Comparison of ENCODE assay signal across 8 cellular contexts in the genomic region with DNA sequence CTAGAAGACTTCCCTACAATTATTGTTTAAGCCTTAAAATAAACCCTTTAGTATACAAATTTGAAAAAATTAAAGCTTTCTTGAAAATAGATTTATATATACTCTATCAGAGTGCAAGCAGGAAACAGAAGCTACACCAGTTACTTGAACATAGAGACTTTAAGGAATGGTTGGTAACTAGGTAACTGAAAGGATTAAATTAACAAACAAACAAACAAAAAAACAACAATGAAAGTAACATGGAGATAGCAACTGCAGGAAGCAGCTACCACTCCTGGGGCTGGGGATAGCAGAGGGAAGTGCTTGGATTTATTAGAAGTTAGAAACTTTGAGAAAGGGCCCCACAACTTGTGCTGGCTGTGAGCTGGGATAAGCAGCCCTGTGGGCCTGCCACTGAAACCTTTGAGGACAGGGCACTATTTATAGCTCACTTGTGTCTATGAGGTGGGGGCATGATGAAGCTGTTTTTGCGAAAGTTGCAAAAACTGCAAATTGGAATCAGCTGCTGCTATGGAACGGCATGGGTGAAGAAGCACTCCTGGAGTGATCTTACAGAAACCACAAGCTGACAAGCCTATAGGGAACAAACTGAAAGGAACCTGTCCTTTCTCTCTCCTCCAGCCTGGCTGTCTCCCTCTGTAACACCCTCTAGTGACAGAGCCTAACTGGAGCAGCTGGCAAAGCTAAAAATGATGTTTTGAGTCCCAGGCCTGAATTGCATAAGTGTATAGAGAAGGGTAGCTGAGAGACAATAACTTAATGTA.
DNase-seq lines count a peak whose midpoint lies in the region; ATAC-seq and TF ChIP-seq lines count a peak whose summit lies in the region.

No MANE protein-coding gene starts in this region.

- in situ Hi-C loops in Caki2 (cut with HindIII; ENCODE audit: low pct_unique_long_range_greater_than_20kb, low sequenced_read_pairs): no loop called here

- H3K4me3 ChIP-seq in SK-N-MC (peak overlapping the region; percentile 62), fibroblast of the aortic adventitia (ENCODE audit: low read depth, low read length) (no peak overlapping the region)

- ATAC-seq in HG03565 (IDR thresholded peaks at IDR 0.05; ENCODE audit: unreplicated experiment): peak; percentile 72

- H3K27ac ChIP-seq in SK-N-MC: peak overlapping the region; percentile 80

- no peaks in the 10 kb centered on the region for H3K9me3 ChIP-seq in SK-N-MC (ENCODE audit: low read depth, low read length)

- TF ChIP-seq CTCF in fibroblast of the aortic adventitia (IDR thresholded peaks at IDR 0.05; ENCODE audit: insufficient read depth, low read length): peak; percentile 63

- H3K36me3 ChIP-seq in SK-N-MC (ENCODE audit: insufficient read depth, low read length): no peaks in the 10 kb centered on the region

- DNase-seq in Caki2 (ENCODE audit: low read depth): peak; percentile 51
- peak; percentile 42 for DNase-seq in GM19240 (ENCODE audit: insufficient read length, low spot score)
- peak; percentile 45 for DNase-seq in SK-N-MC (ENCODE audit: low read depth, low spot score)
- DNase-seq in fibroblast of the aortic adventitia (ENCODE audit: low read depth): peak; percentile 57
- DNase-seq in pons (ENCODE audit: low spot score): peak; percentile 72
- DNase-seq in effector CD4-positive, alpha-beta T cell: no peak
- no peak for DNase-seq in T-helper 1 cell

- H3K9ac ChIP-seq in SK-N-MC (ENCODE audit: insufficient read length): peak overlapping the region; percentile 11

Comparison
In these comparisons a context has a peak if more than half of its experiments do, and no peak if none do; other contexts are left out.
1. DNase-seq: peak in Caki2 (single experiment), GM19240 (single experiment), SK-N-MC (single experiment), fibroblast of the aortic adventitia (single experiment) and pons (single experiment); none in effector CD4-positive, alpha-beta T cell (single experiment) and T-helper 1 cell (0 of 5).